In the genomic region with DNA sequence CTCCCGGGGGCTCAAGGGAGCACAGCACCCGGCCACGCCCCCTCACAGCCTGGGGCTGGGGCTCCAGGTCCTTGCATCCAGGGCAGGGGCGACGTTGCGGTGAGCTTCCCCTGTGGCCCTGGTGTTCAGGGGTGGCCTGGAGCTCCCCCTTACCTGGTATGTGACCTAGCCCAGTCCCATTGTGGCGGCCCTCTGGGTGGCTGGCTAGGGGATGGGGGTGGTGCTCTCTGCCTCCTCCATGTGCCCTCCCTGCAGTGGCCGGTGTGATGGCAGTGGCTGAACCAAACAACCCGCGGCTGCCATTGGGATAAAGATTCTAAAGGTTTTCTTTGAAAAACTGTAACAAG, we compare ENCODE assay signal across 29 cellular contexts.
"Had no signal": no experiment of that assay in that cellular context is flagged by ENCODE, and none has a peak within 500 bp of the region (broad histone marks: within the 10 kb centered on the region; RNA-seq: fewer than 3 reads in every experiment).

No MANE protein-coding gene starts in this region.

- H3K9me3 ChIP-seq: ascending aorta had no signal

- ATAC-seq: activated naive CD8-positive, alpha-beta T cell treated with anti-CD3 and anti-CD28 coated beads, Interleukin-2, amount 50 U/mL, for 24 hours; Panc1 had no signal

- H3K4me3 ChIP-seq: ascending aorta, cardiac muscle cell, MG63 had no signal

- H3K4me3 Mint-ChIP-seq: activated CD4-positive, alpha-beta memory T cell treated with anti-CD3 and anti-CD28 coated beads for 36 hours; activated CD4-positive, alpha-beta T cell treated with anti-CD3 and anti-CD28 coated beads, Interleukin-2, amount 10 ng/mL, durations not matched to agents 7 days and 5 days; activated naive CD4-positive, alpha-beta T cell treated with anti-CD3 and anti-CD28 coated beads, Interleukin-2, amount 10 ng/mL, durations not matched to agents 7 days and 5 days; activated naive CD8-positive, alpha-beta T cell; activated naive CD8-positive, alpha-beta T cell treated with anti-CD3 and anti-CD28 coated beads, Interleukin-2, amount 50 U/mL, for 24 hours; central memory CD8-positive, alpha-beta T cell had no signal

- H3K27ac Mint-ChIP-seq: activated CD4-positive, alpha-beta memory T cell treated with anti-CD3 and anti-CD28 coated beads for 36 hours; activated CD4-positive, alpha-beta T cell treated with anti-CD3 and anti-CD28 coated beads, Interleukin-2, amount 10 ng/mL, durations not matched to agents 7 days and 5 days; activated naive CD4-positive, alpha-beta T cell treated with anti-CD3 and anti-CD28 coated beads, Interleukin-2, amount 10 ng/mL, durations not matched to agents 7 days and 5 days; activated naive CD8-positive, alpha-beta T cell; activated naive CD8-positive, alpha-beta T cell treated with anti-CD3 and anti-CD28 coated beads, Interleukin-2, amount 50 U/mL, for 24 hours had no signal

- H3K27ac ChIP-seq: cardiac muscle cell, WERI-Rb-1 had no signal

- H3K4me1 ChIP-seq: ascending aorta had no signal

- H3K27me3 ChIP-seq: ascending aorta, cardiac muscle cell, MG63 had no signal

- DNase-seq: activated CD4-positive, alpha-beta memory T cell treated with anti-CD3 and anti-CD28 coated beads for 36 hours; activated CD4-positive, alpha-beta T cell treated with anti-CD3 and anti-CD28 coated beads, Interleukin-2, amount 10 ng/mL, durations not matched to agents 7 days and 5 days; activated CD8-positive, alpha-beta memory T cell treated with anti-CD3 and anti-CD28 coated beads, Interleukin-2, amount 50 U/mL, for 4 hours; activated effector memory CD4-positive, alpha-beta T cell treated with Interleukin-2 at 50 U/mL for 16 hours; activated naive CD4-positive, alpha-beta T cell treated with anti-CD3 and anti-CD28 coated beads, Interleukin-2, amount 10 ng/mL, durations not matched to agents 7 days and 5 days; activated naive CD8-positive, alpha-beta T cell treated with anti-CD3 and anti-CD28 coated beads, Interleukin-2, amount 50 U/mL, for 24 hours; activated T-cell treated with anti-CD3 and anti-CD28 coated beads for 4 hours; activated T-cell treated with anti-CD3 and anti-CD28 coated beads, Interleukin-2, amount 50 U/mL, for 48 hours; amniotic stem cell; Kasumi-1; KG1; MG63; NCI-H1048; NCI-H1105 treated with DMSO at 0.1 percent for 48 hours; NCI-H1436; NCI-H1694; NCI-H1930; NCI-H2081 treated with DMSO at 0.1 percent for 48 hours; NCI-H226; NCI-H524 treated with DMSO at 0.1 percent for 48 hours; RPMI8226; SW 1271; T1000; WERI-Rb-1 had no signal

- H3K27me3 Mint-ChIP-seq: activated CD4-positive, alpha-beta memory T cell treated with anti-CD3 and anti-CD28 coated beads for 36 hours; activated CD4-positive, alpha-beta T cell treated with anti-CD3 and anti-CD28 coated beads, Interleukin-2, amount 10 ng/mL, durations not matched to agents 7 days and 5 days; activated naive CD4-positive, alpha-beta T cell treated with anti-CD3 and anti-CD28 coated beads, Interleukin-2, amount 10 ng/mL, durations not matched to agents 7 days and 5 days; activated naive CD8-positive, alpha-beta T cell; activated naive CD8-positive, alpha-beta T cell treated with anti-CD3 and anti-CD28 coated beads, Interleukin-2, amount 50 U/mL, for 24 hours; central memory CD8-positive, alpha-beta T cell had no signal

- H3K36me3 Mint-ChIP-seq: activated CD4-positive, alpha-beta memory T cell treated with anti-CD3 and anti-CD28 coated beads for 36 hours; activated naive CD4-positive, alpha-beta T cell treated with anti-CD3 and anti-CD28 coated beads, Interleukin-2, amount 10 ng/mL, durations not matched to agents 7 days and 5 days; activated naive CD8-positive, alpha-beta T cell had no signal

- H3K4me1 Mint-ChIP-seq: activated CD4-positive, alpha-beta T cell treated with anti-CD3 and anti-CD28 coated beads, Interleukin-2, amount 10 ng/mL, durations not matched to agents 7 days and 5 days; activated naive CD4-positive, alpha-beta T cell treated with anti-CD3 and anti-CD28 coated beads, Interleukin-2, amount 10 ng/mL, durations not matched to agents 7 days and 5 days; activated naive CD8-positive, alpha-beta T cell treated with anti-CD3 and anti-CD28 coated beads, Interleukin-2, amount 50 U/mL, for 24 hours; central memory CD8-positive, alpha-beta T cell had no signal

- H3K9me3 Mint-ChIP-seq: activated CD4-positive, alpha-beta memory T cell treated with anti-CD3 and anti-CD28 coated beads for 36 hours; activated CD4-positive, alpha-beta T cell treated with anti-CD3 and anti-CD28 coated beads, Interleukin-2, amount 10 ng/mL, durations not matched to agents 7 days and 5 days; activated naive CD4-positive, alpha-beta T cell treated with anti-CD3 and anti-CD28 coated beads, Interleukin-2, amount 10 ng/mL, durations not matched to agents 7 days and 5 days; activated naive CD8-positive, alpha-beta T cell treated with anti-CD3 and anti-CD28 coated beads, Interleukin-2, amount 50 U/mL, for 24 hours; central memory CD8-positive, alpha-beta T cell had no signal

- H3K36me3 ChIP-seq: ascending aorta, cardiac muscle cell, MG63, WERI-Rb-1 had no signal
